1 cellular context compared by ENCODE assay signal in the genomic region with DNA sequence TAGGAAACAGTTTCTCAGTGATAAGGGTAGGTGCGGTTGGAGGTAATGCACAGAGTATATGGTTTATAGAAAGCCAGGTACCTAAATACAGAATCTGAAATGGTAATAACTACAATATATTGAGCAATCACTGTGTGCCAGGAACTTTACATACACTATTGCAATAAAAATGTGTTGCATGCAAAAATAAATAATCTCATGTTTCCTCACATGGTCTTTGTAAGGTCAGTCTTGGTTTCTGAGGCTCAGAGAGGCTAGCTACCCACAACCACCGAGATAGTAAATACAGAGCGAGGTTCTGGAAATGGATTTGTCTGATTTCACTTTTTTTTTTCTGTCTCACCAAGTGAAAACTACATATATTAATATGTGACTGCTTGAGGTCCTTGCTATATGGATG.
TF ChIP-seq lines count a peak whose summit lies in the region.

No MANE protein-coding gene starts in this region.

TF ChIP-seq in IMR-90, 13 proteins besides CTCF, POLR2A, EP300 and RAD21:
- TF ChIP-seq SMC3 (IDR thresholded peaks at IDR 0.05; ENCODE audit: low read depth, low read length) (no peak), MAFK (IDR thresholded peaks at IDR 0.05; ENCODE audit: low read depth, low read length) (no peak), CEBPB (IDR thresholded peaks at IDR 0.05; ENCODE audit: low read depth, low read length) (peak; percentile 62), BHLHE40 (IDR thresholded peaks at IDR 0.05; ENCODE audit: low read depth, low read length) (no peak), FOS (IDR thresholded peaks at IDR 0.05; ENCODE audit: low read depth, low read length) (no peak), RFX5 (IDR thresholded peaks at IDR 0.05; ENCODE audit: low read depth, low read length) (no peak)
